ENCODE assay signal across 2 cellular contexts in genomic region chr20:33438481-33438880, GRCh38.
A peak's percentile ranks its signal among the peaks of the same experiment; 100 is the strongest.
TF ChIP-seq lines count a peak whose summit lies in the region.

No MANE protein-coding gene starts in this region.

TF ChIP-seq in Ishikawa, 13 proteins besides CTCF, POLR2A, EP300 and RAD21:
- no peak for TF ChIP-seq MAX (IDR thresholded peaks at IDR 0.05)
- TF ChIP-seq NFIC (IDR thresholded peaks at IDR 0.05), result peak; percentile 68

TF ChIP-seq in K562, 482 proteins besides CTCF, POLR2A, EP300 and RAD21:
- TF ChIP-seq ZFX (CRISPR knock-in tag; IDR thresholded peaks at IDR 0.05) (no peak), ELF4 (CRISPR knock-in tag; IDR thresholded peaks at IDR 0.05) (no peak), ZBTB8A (IDR thresholded peaks at IDR 0.05; ENCODE audit: partially characterized antibody) (no peak), ZNF79 (CRISPR knock-in tag; IDR thresholded peaks at IDR 0.05; ENCODE audit: low read depth) (no peak), NFE2 (IDR thresholded peaks at IDR 0.05; ENCODE audit: low read depth) (peak; percentile 67; the same call in 1 of the 2 replicates), NFIC (IDR thresholded peaks at IDR 0.05) (peak; percentile 100), ZBTB2 (IDR thresholded peaks at IDR 0.05) (no peak), PRMT5 (CRISPR knock-in tag; IDR thresholded peaks at IDR 0.05) (no peak), ZNF121 (CRISPR knock-in tag; conservative IDR thresholded peaks at IDR 0.05) (no peak), SMAD1 (IDR thresholded peaks at IDR 0.05; ENCODE audit: low read depth, low read length, partially characterized antibody) (peak; percentile 88), C11orf30 (IDR thresholded peaks at IDR 0.05; ENCODE audit: low read depth) (peak; percentile 76), TCF3 (CRISPR knock-in tag; IDR thresholded peaks at IDR 0.05) (no peak), HMGN3 (IDR thresholded peaks at IDR 0.05; ENCODE audit: borderline replicate concordance, extremely low read depth, insufficient read length, low read depth, low read length) (no peak), KAT7 (CRISPR knock-in tag; IDR thresholded peaks at IDR 0.05; ENCODE audit: borderline replicate concordance) (no peak), NFIX (CRISPR knock-in tag; IDR thresholded peaks at IDR 0.05; ENCODE audit: low read depth) (peak; percentile 83), ZNF316 (IDR thresholded peaks at IDR 0.05) (peak; percentile 65), ETV1 (tag; conservative IDR thresholded peaks at IDR 0.05; ENCODE audit: low read depth) (no peak), KDM1A (IDR thresholded peaks at IDR 0.05) (0 out of 4 replicates have a peak, but pooled peaks of 1 of the 2 experiments have one; percentile 3), ZNF280A (IDR thresholded peaks at IDR 0.05; ENCODE audit: low read depth, partially characterized antibody) (no peak), TAF1 (IDR thresholded peaks at IDR 0.05; ENCODE audit: control insufficient read depth, extremely low read depth, insufficient read depth, low read length, severe bottlenecking) (no peak), MEIS2 (IDR thresholded peaks at IDR 0.05; ENCODE audit: partially characterized antibody) (no peak), E2F3 (CRISPR knock-in tag; IDR thresholded peaks at IDR 0.05) (no peak), STAT5A (IDR thresholded peaks at IDR 0.05; ENCODE audit: borderline replicate concordance, low read length) (no peak), SMARCB1 (IDR thresholded peaks at IDR 0.05; ENCODE audit: insufficient read length, low read depth) (no peak), DPF2 (IDR thresholded peaks at IDR 0.05) (0 out of 2 replicates have a peak, but pooled peaks have one; percentile 16), GATAD2A (IDR thresholded peaks at IDR 0.05) (no peak)
